In the genomic region with DNA sequence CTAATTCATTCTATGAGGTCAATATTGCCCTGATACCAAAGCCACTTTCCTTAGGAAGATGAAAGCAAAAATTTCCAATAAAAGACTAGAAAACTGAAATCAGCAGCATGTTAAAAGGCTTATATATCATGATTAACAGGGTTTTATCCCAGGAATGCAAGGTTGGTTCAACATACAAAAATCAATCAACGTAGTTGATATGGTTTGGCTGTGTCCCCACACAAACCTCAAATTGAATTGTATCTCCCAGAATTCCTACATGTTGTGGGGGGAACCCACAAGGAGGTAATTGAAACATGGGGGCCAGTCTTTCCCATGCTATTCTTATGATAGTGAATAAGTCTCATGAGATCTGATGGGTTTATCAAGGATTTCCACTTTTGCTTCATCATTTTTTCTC, we compare ENCODE assay signal across 32 cellular contexts. TPM values are rescaled to one million over a fixed set of nuclear protein-coding genes. Genes with fewer than 3 reads are reported as not detected.
"Had no signal": no experiment of that assay in that cellular context is flagged by ENCODE, and none has a peak within 500 bp of the region (broad histone marks: within the 10 kb centered on the region; RNA-seq: fewer than 3 reads in every experiment).

No MANE protein-coding gene starts in this region.

- FAIRE-seq: small intestine, urothelium cell line had no signal

- H3K27me3 Mint-ChIP-seq: progenitor cell of endocrine pancreas; stimulated activated naive B cell treated with anti-CD40 and anti-IgM and Interleukin-4, amounts not matched to agents 10 μg/mL and 1 μg/mL and 100 μg/mL, for 72 hours; stimulated activated naive CD8-positive, alpha-beta T cell treated with anti-CD3 and anti-CD28 coated beads, Interleukin-15, Interleukin-2, amounts not matched to agents 100 ng/mL and 50 ng/mL, for 24 hours had no signal

- H3K79me2 ChIP-seq: parathyroid adenoma had no signal

- DNase-seq: occipital lobe; ovary; posterior cingulate gyrus; psoas muscle; right cardiac atrium; right lobe of liver; sigmoid colon; small intestine; stimulated activated CD4-positive, alpha-beta T cell treated with anti-CD3 and anti-CD28 coated beads, Interleukin-15, amount 100 ng/mL, for 24 hours; stimulated activated CD4-positive, alpha-beta T cell treated with anti-CD3 and anti-CD28 coated beads, Interleukin-2, amount 100 ng/mL, for 24 hours; stimulated activated CD4-positive, alpha-beta T cell treated with anti-CD3 and anti-CD28 coated beads, Interleukin-2, amount 100 ng/mL, for 48 hours; stimulated activated CD4-positive, alpha-beta T cell treated with anti-CD3 and anti-CD28 coated beads, Interleukin-4, amount 100 ng/mL, for 24 hours; stimulated activated naive B cell treated with anti-CD40 and anti-IgM and Interleukin-4, amounts not matched to agents 10 μg/mL and 1 μg/mL and 100 μg/mL, for 72 hours; stimulated activated naive CD4-positive, alpha-beta T cell treated with Interleukin-2 at 50 U/mL for 16 hours; stomach; thyroid gland; trophoblast cell; upper lobe of left lung had no signal

- H3K36me3 Mint-ChIP-seq: neural progenitor cell; stimulated activated effector memory CD8-positive, alpha-beta T cell treated with anti-CD3 and anti-CD28 coated beads, Interleukin-12 subunit alpha, Interleukin-12 subunit beta, amount 100 ng/mL, for 72 hours had no signal

- H3K4me3 Mint-ChIP-seq: nephron; neural progenitor cell; stimulated activated effector memory CD8-positive, alpha-beta T cell treated with anti-CD3 and anti-CD28 coated beads, Interleukin-12 subunit alpha, Interleukin-12 subunit beta, amount 100 ng/mL, for 72 hours; stimulated activated naive B cell treated with anti-CD40 and anti-IgM and Interleukin-4, amounts not matched to agents 10 μg/mL and 1 μg/mL and 100 μg/mL, for 72 hours; stimulated activated naive CD8-positive, alpha-beta T cell treated with anti-CD3 and anti-CD28 coated beads, Interleukin-15, Interleukin-2, amounts not matched to agents 100 ng/mL and 50 ng/mL, for 24 hours had no signal

- H3K27me3 ChIP-seq: neural progenitor cell, ovary, right lobe of liver, sigmoid colon, stomach, thyroid gland, tibial nerve, upper lobe of left lung, vagina had no signal

- ATAC-seq: psoas muscle; right cardiac atrium; right lobe of liver; stimulated activated effector memory CD8-positive, alpha-beta T cell treated with anti-CD3 and anti-CD28 coated beads, Interleukin-12 subunit alpha, Interleukin-12 subunit beta, amount 100 ng/mL, for 72 hours; stimulated activated naive B cell treated with anti-CD40 and anti-IgM and Interleukin-4, amounts not matched to agents 10 μg/mL and 1 μg/mL and 100 μg/mL, for 72 hours had no signal

- H3K27ac ChIP-seq: neural progenitor cell, ovary, parathyroid adenoma, psoas muscle, right lobe of liver, sigmoid colon, stomach, thoracic aorta, thyroid gland, tibial nerve, upper lobe of left lung, vagina had no signal

- H3K4me3 ChIP-seq: neural progenitor cell, ovary, psoas muscle, right lobe of liver, sigmoid colon, stomach, thoracic aorta, thyroid gland, tibial nerve, upper lobe of left lung, vagina had no signal

- H3K36me3 ChIP-seq: neural progenitor cell, ovary, right lobe of liver, sigmoid colon, stomach, thoracic aorta, thyroid gland, tibial nerve, upper lobe of left lung, vagina had no signal

- H3K27ac Mint-ChIP-seq: nephron; neural progenitor cell; progenitor cell of endocrine pancreas; stimulated activated effector memory CD8-positive, alpha-beta T cell treated with anti-CD3 and anti-CD28 coated beads, Interleukin-12 subunit alpha, Interleukin-12 subunit beta, amount 100 ng/mL, for 72 hours; stimulated activated naive B cell treated with anti-CD40 and anti-IgM and Interleukin-4, amounts not matched to agents 10 μg/mL and 1 μg/mL and 100 μg/mL, for 72 hours; stimulated activated naive CD8-positive, alpha-beta T cell treated with anti-CD3 and anti-CD28 coated beads, Interleukin-15, Interleukin-2, amounts not matched to agents 100 ng/mL and 50 ng/mL, for 24 hours had no signal

- H3K4me1 Mint-ChIP-seq: nephron, neural progenitor cell had no signal

- H3K9ac ChIP-seq: neural progenitor cell, parathyroid adenoma had no signal

- H2AFZ ChIP-seq: neural progenitor cell, parathyroid adenoma had no signal

- H3K4me1 ChIP-seq: neural progenitor cell, parathyroid adenoma, psoas muscle, right lobe of liver, sigmoid colon, stomach, thyroid gland, tibial nerve, vagina had no signal

- H3K9me3 ChIP-seq: ovary, right lobe of liver, thoracic aorta, thyroid gland, upper lobe of left lung, vagina had no signal

- H3K4me2 ChIP-seq: neural progenitor cell had no signal

RNA-seq across cellular contexts. Expression of gene ABCB11, which starts 11.7 kb away (rescaled TPM):
- total RNA-seq: osteoblast, renal cortical epithelial cell, skeletal muscle tissue, thoracic aorta, vagina had no signal
- polyA plus RNA-seq: neural cell, stomach had no signal

RNA-seq across cellular contexts. Expression of gene DHRS9, which starts 26.5 kb away (rescaled TPM):
- total RNA-seq: osteoblast, progenitor cell of endocrine pancreas, renal cortical epithelial cell, vagina had no signal
- polyA plus RNA-seq: neural cell had no signal
